ENCODE assay signal across 19 cellular contexts in the genomic region with DNA sequence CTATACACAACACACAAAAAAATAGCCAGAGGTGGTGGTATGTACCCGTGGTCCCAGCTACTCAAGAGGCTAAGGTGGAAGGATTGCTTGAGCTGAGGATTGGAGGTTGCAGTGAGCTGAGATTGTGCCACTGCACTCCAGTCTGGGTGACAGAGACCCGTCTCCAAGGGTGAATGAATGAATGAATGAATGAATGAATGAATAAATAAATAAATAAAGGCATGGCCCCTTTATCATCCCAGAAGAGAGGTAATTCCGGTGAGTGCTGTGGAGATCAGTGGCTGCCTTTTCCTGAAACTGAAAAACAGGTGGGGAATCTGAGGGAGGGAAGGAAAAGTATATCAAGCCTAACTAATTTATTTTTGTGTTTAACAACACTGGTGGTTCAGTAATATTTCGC.
DNase-seq lines count a peak whose midpoint lies in the region; ATAC-seq, FAIRE-seq and TF ChIP-seq lines count a peak whose summit lies in the region.
"Had no signal": no experiment of that assay in that cellular context is flagged by ENCODE, and none has a peak within 500 bp of the region (broad histone marks: within the 10 kb centered on the region; RNA-seq: fewer than 3 reads in every experiment).

No MANE protein-coding gene starts in this region.

- H3K36me3 Mint-ChIP-seq in WTC11 (no peaks in the 10 kb centered on the region), naive B cell (no peaks in the 10 kb centered on the region)

- TF ChIP-seq RAD21 in HepG2 (CRISPR knock-in tag; IDR thresholded peaks at IDR 0.05), result no peak

- H3K9me3 Mint-ChIP-seq in WTC11 (no peaks in the 10 kb centered on the region), naive B cell (no peaks in the 10 kb centered on the region)
- H3K9me3 Mint-ChIP-seq: H9 had no signal

- H3K79me2 ChIP-seq in HepG2 (ENCODE audit: insufficient read depth, low read length), result peaks cover 36% of the 10 kb centered on the region

- intact Hi-C loops in HepG2 (cut with micrococcal nuclease; ENCODE audit: unreplicated experiment), result no loop called here
- intact Hi-C loops in right lobe of liver (cut with DNase I), result no loop called here

- H3K36me3 ChIP-seq in HepG2 (replicated peaks in 1 of 2; ENCODE audit: control insufficient read depth in 1 of 2, insufficient read depth in 2 of 2, low read length in 2 of 2) (no peaks in the 10 kb centered on the region), right lobe of liver (no peaks in the 10 kb centered on the region)
- H3K36me3 ChIP-seq: Peyer's patch had no signal

- H3K27me3 Mint-ChIP-seq in WTC11 (ENCODE audit: low read depth) (no peaks in the 10 kb centered on the region), naive B cell (no peaks in the 10 kb centered on the region)

- H3K4me3 Mint-ChIP-seq in WTC11 (peak overlapping the region; percentile 14), naive B cell (peak overlapping the region in 4 of 8 donors; percentile 2 to 64 (median 40))

- in situ Hi-C loops in HepG2 (cut with HindIII; ENCODE audit: extremely low pct_ligation_motif_present, low pct_unique_long_range_greater_than_20kb), result no loop called here

- WGBS in HepG2 (ENCODE audit: low lambda C conversion rate), result 96% methylated on average over 4 of the region's 4 CpGs
- 75% methylated on average over 3 of the region's 4 CpGs for WGBS in right lobe of liver (ENCODE audit: insufficient coverage, low coverage, low lambda C conversion rate, missing lambda C conversion rate)

- CTCF ChIA-PET in HepG2 (lab: Yijun Ruan, JAX; ENCODE audit: low intra/inter-chr PET ratio, low total read pairs), result no interaction called here
- CTCF ChIA-PET in WTC11 (lab: Charles Lee), result no interaction called here

- no peak overlapping the region for H3K4me2 ChIP-seq in HepG2 (ENCODE audit: low read depth, low read length)

- TF ChIP-seq CTCF in HepG2 (CRISPR knock-in tag; IDR thresholded peaks at IDR 0.05) (no peak), right lobe of liver (IDR thresholded peaks at IDR 0.05) (no peak), WTC11 (IDR thresholded peaks at IDR 0.05) (no peak)

- no peaks in the 10 kb centered on the region for H3K27me3 ChIP-seq in HepG2 (ENCODE audit: control insufficient read depth in 1 of 2, insufficient read depth in 2 of 2, low read length in 2 of 2)
- no peaks in the 10 kb centered on the region for H3K27me3 ChIP-seq in right lobe of liver
- H3K27me3 ChIP-seq: Peyer's patch had no signal

- no peak overlapping the region for H3K4me3 ChIP-seq in HepG2 (replicated peaks in 1 of 3; ENCODE audit: insufficient read depth in 1 of 3, low read depth in 2 of 3, low read length in 3 of 3)
- no peak overlapping the region for H3K4me3 ChIP-seq in right lobe of liver
- H3K4me3 ChIP-seq: Peyer's patch had no signal

- POLR2A ChIA-PET in HepG2 (lab: Yijun Ruan, JAX) (no interaction called here), WTC11 (lab: Charles Lee) (no interaction called here)

- H4K20me1 ChIP-seq in HepG2 (ENCODE audit: insufficient read depth, low read length), result peaks cover 3% of the 10 kb centered on the region; the same call in 1 of the 2 replicates

- H3K4me1 Mint-ChIP-seq in WTC11 (peaks cover 89% of the 10 kb centered on the region), naive B cell (peaks cover 73 to 99% (median 85%) of the 10 kb centered on the region in 3 donors)

- peaks cover 7% of the 10 kb centered on the region for H3K4me1 ChIP-seq in HepG2 (ENCODE audit: insufficient read depth, low read length)
- H3K4me1 ChIP-seq in right lobe of liver, result peaks cover 0 to 19% (median 3%) of the 10 kb centered on the region in 4 donors

- DNase-seq in HepG2 (ENCODE audit: low spot score) (no peak), right lobe of liver (no peak), WTC11 (ENCODE audit: low spot score) (no peak), naive B cell (no peak), epidermal melanocyte (ENCODE audit: insufficient read length, low spot score) (no peak), NCI-H446 (lab: John Stamatoyannopoulos, UW) (no peak), GM19240 (ENCODE audit: insufficient read length, low spot score) (no peak)
- DNase-seq: AML-193, DMS 273 treated with DMSO at 0.1 percent for 48 hours, H9, Karpas-422, MM.1S, NCI-H1105 treated with DMSO at 0.1 percent for 48 hours, NCI-H187 treated with DMSO at 0.1 percent for 48 hours, NCI-H2171 treated with DMSO at 0.1 percent for 48 hours, NCI-H510A, NCI-H82, Peyer's patch, SHP77 had no signal

- ATAC-seq in HepG2 (no peak), right lobe of liver (no peak), WTC11 (no peak), naive B cell (ENCODE audit: low read depth in 2 of 2) (no peak)

- H2AFZ ChIP-seq in HepG2 (ENCODE audit: low read length), result no peak overlapping the region

- H3K27ac ChIP-seq in HepG2 (ENCODE audit: extremely low read length, insufficient read depth, low read length) (no peak overlapping the region), right lobe of liver (no peak overlapping the region)
- H3K27ac ChIP-seq: Peyer's patch had no signal

- no peaks in the 10 kb centered on the region for H3K9me3 ChIP-seq in HepG2 (ENCODE audit: low read length)
- no peaks in the 10 kb centered on the region for H3K9me3 ChIP-seq in right lobe of liver
- H3K9me3 ChIP-seq: Peyer's patch had no signal

- BruUV-seq in HepG2 (replicated peaks; lab: Mats Ljungman, UMichigan), result no TSS peak

- H3K27ac Mint-ChIP-seq in WTC11, result peak overlapping the region; percentile 84
- peak overlapping the region in 4 of 6 donors; percentile 20 to 80 (median 56) for H3K27ac Mint-ChIP-seq in naive B cell

- no peak for TF ChIP-seq EP300 in HepG2 (IDR thresholded peaks at IDR 0.05; ENCODE audit: low read depth in 2 of 2, low read length in 2 of 2)
- TF ChIP-seq EP300 in HepG2 (CRISPR knock-in tag; IDR thresholded peaks at IDR 0.05; ENCODE audit: borderline replicate concordance), result no peak

- no peak overlapping the region for H3K9ac ChIP-seq in HepG2 (ENCODE audit: insufficient read depth, low read depth, low read length)

- FAIRE-seq in HepG2 (lab: Jason Lieb, UNC), result no peak

- no peak for TF ChIP-seq POLR2A in HepG2 (IDR thresholded peaks at IDR 0.05; ENCODE audit: insufficient read depth in 1 of 2, low read depth in 2 of 2, low read length in 2 of 2)
- TF ChIP-seq POLR2A in right lobe of liver (IDR thresholded peaks at IDR 0.05), result no peak

TF ChIP-seq in HepG2, 621 proteins besides CTCF, POLR2A, EP300 and RAD21:
- no peak for TF ChIP-seq MXD4 (CRISPR knock-in tag; IDR thresholded peaks at IDR 0.05)
- TF ChIP-seq KDM2A (CRISPR knock-in tag; IDR thresholded peaks at IDR 0.05; ENCODE audit: borderline replicate concordance, low read depth), result no peak
- no peak for TF ChIP-seq ZFX (CRISPR knock-in tag; IDR thresholded peaks at IDR 0.05; ENCODE audit: low read depth)
- TF ChIP-seq ZNF124 (CRISPR knock-in tag; IDR thresholded peaks at IDR 0.05), result no peak
- TF ChIP-seq, protein P1, sequence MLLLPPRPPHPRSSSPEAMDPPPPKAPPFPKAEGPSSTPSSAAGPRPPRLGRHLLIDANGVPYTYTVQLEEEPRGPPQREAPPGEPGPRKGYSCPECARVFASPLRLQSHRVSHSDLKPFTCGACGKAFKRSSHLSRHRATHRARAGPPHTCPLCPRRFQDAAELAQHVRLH (CRISPR knock-in tag; IDR thresholded peaks at IDR 0.05; ENCODE audit: borderline replicate concordance, low read depth), result no peak
- 0 out of 2 replicates have a peak, but pooled peaks have one; percentile 31 for TF ChIP-seq ZNF24 (IDR thresholded peaks at IDR 0.05)
- TF ChIP-seq STAT5B (CRISPR knock-in tag; IDR thresholded peaks at IDR 0.05), result no peak

TF ChIP-seq in WTC11, 78 proteins besides CTCF, POLR2A, EP300 and RAD21:
- TF ChIP-seq ZNF121 (CRISPR knock-in tag; IDR thresholded peaks at IDR 0.05) (no peak), MXD4 (CRISPR knock-in tag; IDR thresholded peaks at IDR 0.05; ENCODE audit: borderline replicate concordance) (no peak)
